In genomic region chr3:62214850-62215249, GRCh38 we compare ENCODE assay signal across 25 cellular contexts.
DNase-seq lines count a peak whose midpoint lies in the region; ATAC-seq and TF ChIP-seq lines count a peak whose summit lies in the region.
"Had no signal": no experiment of that assay in that cellular context is flagged by ENCODE, and none has a peak within 500 bp of the region (broad histone marks: within the 10 kb centered on the region; RNA-seq: fewer than 3 reads in every experiment).

No MANE protein-coding gene starts in this region.

- H3K27me3 Mint-ChIP-seq in WTC11 (ENCODE audit: low read depth) = no peaks in the 10 kb centered on the region
- H3K27me3 Mint-ChIP-seq in chondrocyte (ENCODE audit: low read depth) = no peaks in the 10 kb centered on the region
- H3K27me3 Mint-ChIP-seq: CD4-positive, CD25-positive, alpha-beta regulatory T cell had no signal

- no peak overlapping the region for H2AK5ac ChIP-seq in neuronal stem cell (ENCODE audit: low read depth, low read length)

- no peak overlapping the region for H3K4me3 Mint-ChIP-seq in WTC11
- H3K4me3 Mint-ChIP-seq in chondrocyte (ENCODE audit: unreplicated experiment) = no peak overlapping the region
- H3K4me3 Mint-ChIP-seq: CD4-positive, CD25-positive, alpha-beta regulatory T cell; HFFc6 had no signal

- H3K27ac Mint-ChIP-seq in WTC11 = no peak overlapping the region
- H3K27ac Mint-ChIP-seq in chondrocyte (ENCODE audit: unreplicated experiment) = no peak overlapping the region
- H3K27ac Mint-ChIP-seq: HFFc6 had no signal

- H3K36me3 Mint-ChIP-seq in WTC11 (peaks cover 24% of the 10 kb centered on the region), chondrocyte (ENCODE audit: low read depth) (peaks cover 7% of the 10 kb centered on the region)
- H3K36me3 Mint-ChIP-seq: CD4-positive, CD25-positive, alpha-beta regulatory T cell had no signal

- H3K23ac ChIP-seq in neuronal stem cell (ENCODE audit: low read depth, low read length, poor library complexity) = no peak overlapping the region

- H2BK15ac ChIP-seq in neuronal stem cell (ENCODE audit: low read length) = no peak overlapping the region

- no peak overlapping the region for H3K18ac ChIP-seq in neuronal stem cell (ENCODE audit: low read length)

- H3K9ac ChIP-seq in HCT116 (ENCODE audit: low read length) = no peak overlapping the region
- H3K9ac ChIP-seq in neuronal stem cell (ENCODE audit: low read depth, low read length, poor library complexity) = no peak overlapping the region
- H3K9ac ChIP-seq: BLaER1 had no signal

- CTCF ChIA-PET in HCT116 (lab: Charles Lee) (no interaction called here), WTC11 (lab: Charles Lee) (no interaction called here)

- intact Hi-C loops in HCT116 (cut with micrococcal nuclease) (no loop called here), left colon (cut with DNase I, micrococcal nuclease) (no loop called here)

- RAD21 ChIA-PET in HCT116 (lab: Charles Lee; ENCODE audit: low non-redundant PET in 1 of 2, low total read pairs in 2 of 2, uncharacterized antibody in 2 of 2, unreplicated experiment in 2 of 2) = no interaction called here

- no peak for TF ChIP-seq POLR2A in HCT116 (IDR thresholded peaks at IDR 0.05; ENCODE audit: borderline replicate concordance, extremely low read depth, insufficient read depth, insufficient read length)

- no peaks in the 10 kb centered on the region for H3K79me1 ChIP-seq in neuronal stem cell (ENCODE audit: low read depth, low read length)

- no peaks in the 10 kb centered on the region for H4K20me1 ChIP-seq in HCT116 (ENCODE audit: insufficient read depth)
- H4K20me1 ChIP-seq: BLaER1 had no signal

- H3K36me3 ChIP-seq in HCT116 (ENCODE audit: control insufficient read depth in 1 of 2, insufficient read depth in 2 of 2, low read length in 2 of 2) = no peaks in the 10 kb centered on the region
- H3K36me3 ChIP-seq in neuronal stem cell (replicated peaks in 1 of 2; ENCODE audit: control insufficient read depth in 2 of 2, insufficient read depth in 2 of 2, low read length in 2 of 2) = peaks cover 4 to 8% of the 10 kb centered on the region in 2 donors
- H3K36me3 ChIP-seq: SJCRH30 had no signal

- TF ChIP-seq CTCF in HCT116 (IDR thresholded peaks at IDR 0.05 in 2 of 3, conservative IDR thresholded peaks at IDR 0.05 in 1 of 3; ENCODE audit: borderline replicate concordance in 1 of 3, insufficient read depth in 1 of 3, low read depth in 2 of 3, low read length in 2 of 3) (no peak), WTC11 (IDR thresholded peaks at IDR 0.05) (no peak), chondrocyte (IDR thresholded peaks at IDR 0.05) (no peak)

- H3K9me3 Mint-ChIP-seq in WTC11 (no peaks in the 10 kb centered on the region), chondrocyte (ENCODE audit: low read depth) (no peaks in the 10 kb centered on the region)
- H3K9me3 Mint-ChIP-seq: HFFc6 had no signal

- no CpG with 5 or more reads among the region's 4 CpGs for whole genome bisulfite sequencing in neuronal stem cell (ENCODE audit: extremely low coverage in 2 of 2, insufficient read length in 2 of 2, insufficient replicate concordance in 1 of 2), 2 donors

- no peak overlapping the region for H2AFZ ChIP-seq in HCT116 (ENCODE audit: low read depth, low read length, poor library complexity, severe bottlenecking)
- no peak overlapping the region for H2AFZ ChIP-seq in neuronal stem cell (ENCODE audit: low read length)

- no peak overlapping the region for H3K4ac ChIP-seq in neuronal stem cell (ENCODE audit: low read length)

- no peak overlapping the region for H3K14ac ChIP-seq in neuronal stem cell (ENCODE audit: low read length)

- H3K9me3 ChIP-seq in HCT116 (ENCODE audit: control insufficient read depth in 1 of 2, insufficient read depth in 1 of 2, low read depth in 1 of 2, low read length in 2 of 2) (no peaks in the 10 kb centered on the region), neuronal stem cell (replicated peaks in 1 of 2; ENCODE audit: control insufficient read depth in 2 of 2, insufficient read depth in 1 of 2, low read depth in 1 of 2, low read length in 2 of 2) (no peaks in the 10 kb centered on the region)
- H3K9me3 ChIP-seq: BLaER1, SJCRH30 had no signal

- H3K4me1 ChIP-seq in HCT116 (ENCODE audit: control insufficient read depth in 1 of 2, insufficient read depth in 2 of 2, low read length in 2 of 2) (no peaks in the 10 kb centered on the region), neuronal stem cell (ENCODE audit: control insufficient read depth in 2 of 2, insufficient read depth in 1 of 2, low read depth in 1 of 2, low read length in 2 of 2) (peaks cover 0 to 2% of the 10 kb centered on the region in 2 donors)
- H3K4me1 ChIP-seq: BLaER1, SJCRH30 had no signal

- H3K79me2 ChIP-seq in HCT116 (ENCODE audit: insufficient read depth, low read length) = no peaks in the 10 kb centered on the region

- no peak overlapping the region for H3K4me3 ChIP-seq in HCT116 (replicated peaks in 1 of 2; ENCODE audit: low read depth in 1 of 2, low read length in 2 of 2)
- H3K4me3 ChIP-seq in neuronal stem cell (ENCODE audit: low read length in 2 of 2) = no peak overlapping the region
- H3K4me3 ChIP-seq: BLaER1, SJCRH30 had no signal

- ATAC-seq in HCT116 (peak; percentile 62), WTC11 (peak; percentile 78), left colon (peak; percentile 35), HG02642 (IDR thresholded peaks at IDR 0.05; ENCODE audit: poor library complexity, unreplicated experiment) (no peak), HG02798 (IDR thresholded peaks at IDR 0.05; ENCODE audit: poor library complexity, unreplicated experiment) (no peak)
- ATAC-seq: PC-3, SK-N-SH treated with all-trans-retinoic acid at 6 μM for 48 hours had no signal

- H3K4me2 ChIP-seq in HCT116 (ENCODE audit: low read length) (no peak overlapping the region), neuronal stem cell (ENCODE audit: insufficient read depth, low read length, poor library complexity, severe bottlenecking) (no peak overlapping the region)
- H3K4me2 ChIP-seq: BLaER1 had no signal

- no TSS peak for BruUV-seq in HCT116 (replicated peaks; lab: Mats Ljungman, UMichigan)

- no peak overlapping the region for H4K91ac ChIP-seq in neuronal stem cell (ENCODE audit: low read depth, low read length, poor library complexity)

- H2BK5ac ChIP-seq in neuronal stem cell (ENCODE audit: low read length) = peak overlapping the region; percentile 7

- no peak for DNase-seq in HCT116 (ENCODE audit: low read depth, low spot score)
- DNase-seq in WTC11 (ENCODE audit: low spot score) = peak; percentile 31
- DNase-seq in left colon = peak in 1 of 2 donors; percentile 11
- no peak for DNase-seq in neuronal stem cell (ENCODE audit: low spot score)
- DNase-seq in activated T-cell treated with anti-CD3 and anti-CD28 coated beads, Interleukin-2, amount 50 U/mL, for 48 hours = no peak
- no peak for DNase-seq in chondrocyte (ENCODE audit: low spot score)
- DNase-seq: CD4-positive, CD25-positive, alpha-beta regulatory T cell; DMS153; DND-41; HFFc6; NCI-H1092; NCI-H1417 treated with DMSO at 0.1 percent for 48 hours; NCI-H187; NCI-H2081 treated with DMSO at 0.1 percent for 48 hours; NCI-H2171; NCI-H226; NCI-H510A treated with DMSO at 0.1 percent for 48 hours; NCI-H748 treated with DMSO at 0.1 percent for 48 hours; PC-3; SJCRH30 had no signal

- H3K27ac ChIP-seq in HCT116 (ENCODE audit: low read depth, low read length) (no peak overlapping the region), neuronal stem cell (replicated peaks; ENCODE audit: low read length) (no peak overlapping the region)
- H3K27ac ChIP-seq: BLaER1, HL-60, SJCRH30 had no signal

- no peak overlapping the region for H2BK12ac ChIP-seq in neuronal stem cell (ENCODE audit: low read length)

- H3K4me1 Mint-ChIP-seq in WTC11 = peaks cover 12% of the 10 kb centered on the region
- H3K4me1 Mint-ChIP-seq in chondrocyte (ENCODE audit: low read depth) = no peaks in the 10 kb centered on the region
- H3K4me1 Mint-ChIP-seq: CD4-positive, CD25-positive, alpha-beta regulatory T cell had no signal

- POLR2A ChIA-PET in HCT116 (lab: Charles Lee) (no interaction called here), WTC11 (lab: Charles Lee) (interaction anchor here (0.6 kb wide), 1 partner anchor 105 kb away, joined by 6 read pairs; no protein-coding TSS in a partner anchor)

- H4K8ac ChIP-seq in neuronal stem cell (ENCODE audit: low read depth, low read length) = no peak overlapping the region

- no peaks in the 10 kb centered on the region for H3K9me2 ChIP-seq in HCT116 (ENCODE audit: insufficient read depth)

- H3K27me3 ChIP-seq in HCT116 (ENCODE audit: insufficient read depth, low read length) (no peaks in the 10 kb centered on the region), neuronal stem cell (ENCODE audit: control insufficient read depth in 3 of 3, insufficient read depth in 3 of 3, low read depth in 1 of 3, low read length in 3 of 3) (no peaks in the 10 kb centered on the region)
- H3K27me3 ChIP-seq: BLaER1, SJCRH30 had no signal

- no peak overlapping the region for H2BK120ac ChIP-seq in neuronal stem cell (ENCODE audit: low read depth, low read length)

- TF ChIP-seq RAD21 in HCT116 (IDR thresholded peaks at IDR 0.05; ENCODE audit: low read depth) = no peak

TF ChIP-seq in WTC11, 78 proteins besides CTCF, POLR2A, EP300 and RAD21 (continues in another document):
- TF ChIP-seq ZNF423 (CRISPR knock-in tag; IDR thresholded peaks at IDR 0.05) (no peak), TP53 (CRISPR knock-in tag; IDR thresholded peaks at IDR 0.05) (no peak), CBFB (CRISPR knock-in tag; IDR thresholded peaks at IDR 0.05; ENCODE audit: low read depth) (no peak)

Comparison
In these comparisons a context has a peak if more than half of its experiments do, and no peak if none do; other contexts are left out.
1. ATAC-seq: peak in HCT116 (single experiment), WTC11 (single experiment) and left colon (single experiment); none in HG02642 (single experiment) and HG02798 (single experiment).